ENCODE assay signal across 25 cellular contexts in the genomic region with DNA sequence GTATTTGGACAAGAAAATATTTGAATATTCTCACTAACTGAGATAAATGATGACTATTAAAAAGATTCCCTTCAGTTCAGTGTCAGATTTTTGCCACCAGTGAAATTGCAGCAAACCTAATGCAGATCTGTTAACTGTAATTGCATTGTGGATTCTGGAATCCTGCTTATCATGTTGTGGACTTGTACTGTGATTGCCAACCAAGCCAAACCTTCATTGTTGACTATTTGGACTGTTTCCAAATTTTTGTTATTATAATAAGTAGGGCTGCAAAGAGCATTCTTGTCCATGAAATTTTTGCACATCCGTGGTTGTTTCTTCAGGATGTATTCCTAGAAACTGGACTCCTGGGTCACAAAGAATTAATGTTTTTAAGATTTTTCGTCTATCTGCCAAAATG.
DNase-seq lines count a peak whose midpoint lies in the region; ATAC-seq and FAIRE-seq lines count a peak whose summit lies in the region.
"Had no signal": no experiment of that assay in that cellular context is flagged by ENCODE, and none has a peak within 500 bp of the region (broad histone marks: within the 10 kb centered on the region; RNA-seq: fewer than 3 reads in every experiment).

No MANE protein-coding gene starts in this region.

- DNase-seq in NCI-H748 (lab: John Stamatoyannopoulos, UW; ENCODE audit: unreplicated experiment) = peak; percentile 22
- DNase-seq in NCI-H748 treated with DMSO at 0.1 percent for 48 hours (lab: John Stamatoyannopoulos, UW) = no peak
- peak; percentile 47 for DNase-seq in NCI-H69 (lab: John Stamatoyannopoulos, UW)
- peak; percentile 14 for DNase-seq in small intestine
- DNase-seq in NCI-H1048 (lab: John Stamatoyannopoulos, UW) = no peak
- no peak for DNase-seq in GDM1 (lab: John Stamatoyannopoulos, UW)
- DNase-seq: AML-193; C1 segment of cervical spinal cord; Calu3; CD8-positive, alpha-beta T cell; DMS153; EL; NCI-H1436; NCI-H187 treated with DMSO at 0.1 percent for 48 hours; NCI-H2171 treated with DMSO at 0.1 percent for 48 hours; NCI-H524 treated with DMSO at 0.1 percent for 48 hours; SHP77 treated with DMSO at 0.1 percent for 48 hours had no signal

- no peaks in the 10 kb centered on the region for H3K36me3 ChIP-seq in small intestine (ENCODE audit: control insufficient read depth in 2 of 2, insufficient read depth in 2 of 2, low read length in 2 of 2)

- WGBS in small intestine, 3 donors = 17 to 34% (median 26%) methylated on average over 2 of the region's 2 CpGs

- no peak for ATAC-seq in GM21515 (IDR thresholded peaks at IDR 0.05; ENCODE audit: unreplicated experiment)
- ATAC-seq: CD8-positive, alpha-beta T cell had no signal

- no peaks in the 10 kb centered on the region for H3K9me3 ChIP-seq in small intestine (ENCODE audit: control insufficient read depth, low read depth)

- H3K27me3 ChIP-seq in small intestine (ENCODE audit: control insufficient read depth in 2 of 2, insufficient read depth in 2 of 2, low read length in 2 of 2) = no peaks in the 10 kb centered on the region

- H3K4me3 ChIP-seq in small intestine (ENCODE audit: low read depth in 1 of 2, low read length in 2 of 2) = no peak overlapping the region
- H3K4me3 ChIP-seq: SK-N-MC had no signal

- FAIRE-seq in endometrium (lab: Jason Lieb, UNC) (peak; percentile 21), small intestine (lab: Jason Lieb, UNC) (no peak)
- FAIRE-seq: GM19239, H54, HTR-8/SVneo had no signal

- H3K4me1 ChIP-seq in small intestine (ENCODE audit: control insufficient read depth in 2 of 2, insufficient read depth in 1 of 2, low read depth in 1 of 2, low read length in 1 of 2) = no peaks in the 10 kb centered on the region

- no peak overlapping the region for H3K27ac ChIP-seq in small intestine (ENCODE audit: low read depth in 1 of 2, low read length in 1 of 2)
- H3K27ac ChIP-seq: KMS-11, RWPE1, SK-N-MC had no signal

Comparison
In these comparisons a context has a peak if more than half of its experiments do, and no peak if none do; other contexts are left out.
1. DNase-seq: peak in NCI-H748 (single experiment), NCI-H69 (single experiment) and small intestine (single experiment); none in NCI-H748 treated with DMSO at 0.1 percent for 48 hours (single experiment), NCI-H1048 (single experiment) and GDM1 (single experiment).